Comparison of ENCODE assay signal across 9 cellular contexts in genomic region chr1:115829023-115829674, GRCh38. TPM values are rescaled to one million over a fixed set of nuclear protein-coding genes. Genes with fewer than 3 reads are reported as not detected.
DNase-seq lines count a peak whose midpoint lies in the region; ATAC-seq and TF ChIP-seq lines count a peak whose summit lies in the region.
"Had no signal": no experiment of that assay in that cellular context is flagged by ENCODE, and none has a peak within 500 bp of the region (broad histone marks: within the 10 kb centered on the region; RNA-seq: fewer than 3 reads in every experiment).

No MANE protein-coding gene starts in this region.

- BruUV-seq in mammary epithelial cell (replicated peaks; lab: Mats Ljungman, UMichigan), result no TSS peak

- no peaks in the 10 kb centered on the region for H3K79me2 ChIP-seq in mammary epithelial cell (ENCODE audit: insufficient read depth, low read length)

- peak overlapping the region; percentile 52 for H3K4me2 ChIP-seq in mammary epithelial cell (ENCODE audit: insufficient read depth, low read depth, low read length)

- ATAC-seq in thoracic aorta (ENCODE audit: insufficient number of reproducible peaks, low FRiP score, low read depth), result no peak
- ATAC-seq in HG03442 (IDR thresholded peaks at IDR 0.05; ENCODE audit: unreplicated experiment), result no peak

- dilution Hi-C loops in mammary epithelial cell (cut with HindIII; ENCODE audit: low sequenced_read_pairs), result no loop called here

- H3K36me3 ChIP-seq in BJ (ENCODE audit: control insufficient read depth, insufficient read depth, low read length) (no peaks in the 10 kb centered on the region), HUES64 (ENCODE audit: insufficient read depth, low read length) (no peaks in the 10 kb centered on the region), mammary epithelial cell (ENCODE audit: insufficient read depth, low read length) (no peaks in the 10 kb centered on the region), thoracic aorta (no peaks in the 10 kb centered on the region)

- H4K20me1 ChIP-seq in mammary epithelial cell (ENCODE audit: insufficient read depth, low read length), result no peaks in the 10 kb centered on the region

- POLR2A ChIA-PET in BJ (lab: Charles Lee), result no interaction called here

- WGBS in HUES64, result 57% methylated on average over 20 of the region's 20 CpGs
- 73% methylated on average over 20 of the region's 20 CpGs for WGBS in mammary epithelial cell (ENCODE audit: low coverage, missing lambda C conversion rate)

- TF ChIP-seq CTCF in BJ (IDR thresholded peaks at IDR 0.05; ENCODE audit: insufficient read depth, low read depth, low read length) (no peak), mammary epithelial cell (conservative IDR thresholded peaks at IDR 0.05 in 1 of 2, IDR thresholded peaks at IDR 0.05 in 1 of 2; ENCODE audit: extremely low read depth in 1 of 2, insufficient read depth in 1 of 2, low read depth in 1 of 2, low read length in 2 of 2) (no peak), thoracic aorta (IDR thresholded peaks at IDR 0.05) (no peak)

- H3K9me3 ChIP-seq in HUES64 (ENCODE audit: insufficient read depth, low read depth, low read length) (no peaks in the 10 kb centered on the region), mammary epithelial cell (replicated peaks; ENCODE audit: insufficient read depth, low read length) (no peaks in the 10 kb centered on the region), thoracic aorta (no peaks in the 10 kb centered on the region)

- peak overlapping the region; percentile 47 for H2AFZ ChIP-seq in mammary epithelial cell (ENCODE audit: low read depth, low read length)

- intact Hi-C loops in mammary epithelial cell (cut with micrococcal nuclease), result no loop called here

- H3K27me3 ChIP-seq in BJ (ENCODE audit: control insufficient read depth, insufficient read depth, low read length) (peaks cover 22% of the 10 kb centered on the region), HUES64 (ENCODE audit: insufficient read depth, low read length) (peaks cover 36% of the 10 kb centered on the region), mammary epithelial cell (ENCODE audit: insufficient read depth, low read length) (no peaks in the 10 kb centered on the region), thoracic aorta (replicated peaks; ENCODE audit: insufficient read depth) (no peaks in the 10 kb centered on the region)

- H3K4me1 ChIP-seq in HUES64 (ENCODE audit: insufficient read depth, low read length) (peaks cover 20% of the 10 kb centered on the region), mammary epithelial cell (ENCODE audit: insufficient read depth, low read length) (peaks cover 9% of the 10 kb centered on the region), thoracic aorta (ENCODE audit: control insufficient read depth in 1 of 2, low read depth in 2 of 2) (peaks cover 4 to 14% of the 10 kb centered on the region in 2 donors)

- peak; percentile 51 for DNase-seq in BJ (ENCODE audit: low read depth)
- peak; percentile 93 for DNase-seq in mammary epithelial cell
- peak; percentile 61 for DNase-seq in kidney tubule cell (ENCODE audit: low spot score)
- no peak for DNase-seq in thoracic aorta (ENCODE audit: low spot score)
- no peak for DNase-seq in GDM1 (lab: John Stamatoyannopoulos, UW)
- no peak for DNase-seq in activated naive CD4-positive, alpha-beta T cell treated with Interleukin-2 at 50 U/mL for 16 hours

- in situ Hi-C loops in mammary epithelial cell (cut with MboI; ENCODE audit: low sequenced_read_pairs in 2 of 2), result no loop called here

- CTCF ChIA-PET in BJ (lab: Yijun Ruan, JAX), result no interaction called here
- CTCF ChIA-PET in mammary epithelial cell (lab: Charles Lee; ENCODE audit: low non-redundant PET), result no interaction called here

- H3K4me3 ChIP-seq in BJ (ENCODE audit: low read depth, low read length) (no peak overlapping the region), HUES64 (ENCODE audit: low read length) (peak overlapping the region; percentile 69), mammary epithelial cell (replicated peaks in 1 of 3; ENCODE audit: insufficient read depth in 1 of 3, low read depth in 2 of 3, low read length in 3 of 3) (no peak overlapping the region), thoracic aorta (peak overlapping the region; percentile 68)

- H3K9ac ChIP-seq in HUES64 (ENCODE audit: low read depth, low read length), result peak overlapping the region; percentile 8; the same call in 1 of the 2 replicates
- H3K9ac ChIP-seq in mammary epithelial cell (ENCODE audit: insufficient read depth, low read length), result no peak overlapping the region

- H3K27ac ChIP-seq in HUES64 (ENCODE audit: low read depth, low read length), result no peak overlapping the region
- H3K27ac ChIP-seq in mammary epithelial cell (ENCODE audit: insufficient read depth, low read depth, low read length), result no peak overlapping the region
- no peak overlapping the region for H3K27ac ChIP-seq in thoracic aorta

RNA-seq across cellular contexts. Expression of gene NHLH2, which starts 11.8 kb away (rescaled TPM):
- not detected in 2 replicates for polyA plus RNA-seq in BJ (2011; rRNA removed)
- not detected in 2 replicates for polyA minus RNA-seq in BJ (2011; rRNA and poly(A)+ RNA removed)
- 1.3 TPM for polyA plus RNA-seq in HUES64 (2013, experiment 1 of 2)
- 1.8 TPM for polyA plus RNA-seq in HUES64 (2013, experiment 2 of 2)
- total RNA-seq in mammary epithelial cell, result 1 to 10 TPM in 1 of 2 donors, not detected in 1; 1.0 TPM
- 0.02 TPM for polyA plus RNA-seq in mammary epithelial cell
- polyA minus RNA-seq in mammary epithelial cell, result not detected
- total RNA-seq in thoracic aorta, result not detected
- total RNA-seq: glomerular endothelial cell had no signal

Comparison
In these comparisons a context has a peak if more than half of its experiments do, and no peak if none do; other contexts are left out.
1. DNase-seq: peak in BJ (single experiment), mammary epithelial cell (single experiment) and kidney tubule cell (single experiment); none in thoracic aorta (single experiment), GDM1 (single experiment) and activated naive CD4-positive, alpha-beta T cell treated with Interleukin-2 at 50 U/mL for 16 hours (single experiment).
2. H3K4me3 ChIP-seq: peak in HUES64 (single experiment) and thoracic aorta (single experiment); none in BJ (single experiment) and mammary epithelial cell (0 of 3).